Comparison of ENCODE assay signal across 26 cellular contexts in genomic region chr1:247528812-247529474, GRCh38. TPM values are rescaled to one million over a fixed set of nuclear protein-coding genes. Genes with fewer than 3 reads are reported as not detected.
A peak's percentile ranks its signal among the peaks of the same experiment; 100 is the strongest.
DNase-seq lines count a peak whose midpoint lies in the region; ATAC-seq, FAIRE-seq and TF ChIP-seq lines count a peak whose summit lies in the region.
"Had no signal": no experiment of that assay in that cellular context is flagged by ENCODE, and none has a peak within 500 bp of the region (broad histone marks: within the 10 kb centered on the region; RNA-seq: fewer than 3 reads in every experiment).

No MANE protein-coding gene starts in this region.

- peaks cover 7% of the 10 kb centered on the region for H3K27me3 Mint-ChIP-seq in activated T-cell treated with anti-CD3 and anti-CD28 coated beads, Interleukin-2, amount 50 U/mL, for 4 hours (ENCODE audit: low read depth)
- peaks cover 57% of the 10 kb centered on the region for H3K27me3 Mint-ChIP-seq in stimulated activated naive CD8-positive, alpha-beta T cell treated with anti-CD3 and anti-CD28 coated beads, Interleukin-15, amount 100 ng/mL, for 72 hours

- no peaks in the 10 kb centered on the region for H3K9me3 ChIP-seq in K562 (replicated peaks; ENCODE audit: control insufficient read depth, insufficient read depth, low read depth, low read length)
- H3K9me3 ChIP-seq: heart right ventricle, right atrium auricular region had no signal

- no peaks in the 10 kb centered on the region for H3K79me2 ChIP-seq in K562 (ENCODE audit: control insufficient read depth, insufficient read depth, low read length)

- TF ChIP-seq RAD21 in K562 (CRISPR knock-in tag; conservative IDR thresholded peaks at IDR 0.05 in 1 of 2, IDR thresholded peaks at IDR 0.05 in 1 of 2): no peak

- H3K9me1 ChIP-seq in K562 (ENCODE audit: control insufficient read depth, insufficient read depth, low read length): no peaks in the 10 kb centered on the region

- no peak overlapping the region for H2AFZ ChIP-seq in K562 (ENCODE audit: low read depth, low read length)

- no peak overlapping the region for H3K9ac ChIP-seq in K562 (ENCODE audit: insufficient read depth in 1 of 2, low read depth in 2 of 2, low read length in 2 of 2)

- peaks cover 0 to 7% of the 10 kb centered on the region in 2 experiments; a peak in 3 of 5 replicates for H3K4me1 ChIP-seq in K562 (replicated peaks in 1 of 2; ENCODE audit: control insufficient read depth in 2 of 2, insufficient read depth in 2 of 2, low read length in 2 of 2)
- H3K4me1 ChIP-seq: heart right ventricle, right atrium auricular region, tibial artery had no signal

- no peak for TF ChIP-seq EP300 in K562 (IDR thresholded peaks at IDR 0.05; ENCODE audit: low read length)

- intact Hi-C loops in K562 (cut with micrococcal nuclease): no loop called here

- POLR2A ChIA-PET in K562 (lab: Yijun Ruan, JAX): no interaction called here

- peak; percentile 38 to 67 for ATAC-seq in activated T-cell treated with anti-CD3 and anti-CD28 coated beads, Interleukin-2, amount 50 U/mL, for 4 hours
- no peak for ATAC-seq in K562
- ATAC-seq in stimulated activated naive CD8-positive, alpha-beta T cell treated with anti-CD3 and anti-CD28 coated beads, Interleukin-15, amount 100 ng/mL, for 72 hours: peak; percentile 45
- no peak for ATAC-seq in GM18502 (IDR thresholded peaks at IDR 0.05; ENCODE audit: poor library complexity, unreplicated experiment)
- ATAC-seq: activated CD4-positive, CD25-positive, alpha-beta regulatory T cell treated with anti-CD3 and anti-CD28 coated beads, Interleukin-2, amount 50 U/mL, for 24 hours; heart right ventricle; left colon; natural killer cell had no signal

- no peak overlapping the region for H3K4me3 ChIP-seq in K562
- H3K4me3 ChIP-seq: heart right ventricle, right atrium auricular region, tibial artery had no signal

- no peaks in the 10 kb centered on the region for H3K9me3 Mint-ChIP-seq in activated T-cell treated with anti-CD3 and anti-CD28 coated beads, Interleukin-2, amount 50 U/mL, for 4 hours
- peaks cover 0 to 8% of the 10 kb centered on the region in 2 donors for H3K9me3 Mint-ChIP-seq in stimulated activated naive CD8-positive, alpha-beta T cell treated with anti-CD3 and anti-CD28 coated beads, Interleukin-15, amount 100 ng/mL, for 72 hours
- H3K9me3 Mint-ChIP-seq: natural killer cell; stimulated activated naive CD8-positive, alpha-beta T cell treated with anti-CD3 and anti-CD28 coated beads, Interleukin-15, Interleukin-2, amounts not matched to agents 100 ng/mL and 50 ng/mL, for 24 hours had no signal

- H3K36me3 Mint-ChIP-seq in activated T-cell treated with anti-CD3 and anti-CD28 coated beads, Interleukin-2, amount 50 U/mL, for 4 hours (ENCODE audit: insufficient read depth): no peaks in the 10 kb centered on the region
- H3K36me3 Mint-ChIP-seq: natural killer cell had no signal

- no peak overlapping the region for H3K4me2 ChIP-seq in K562 (ENCODE audit: insufficient read depth, low read length)

- no peak for FAIRE-seq in K562 (lab: Jason Lieb, UNC)
- FAIRE-seq: H54 had no signal

- no peak overlapping the region for H3K27ac ChIP-seq in K562 (ENCODE audit: extremely low read depth, low read depth, low read length)
- H3K27ac ChIP-seq: C4-2B, heart right ventricle, right atrium auricular region, tibial artery had no signal

- TF ChIP-seq CTCF in K562 (IDR thresholded peaks at IDR 0.05 in 2 of 3, conservative IDR thresholded peaks at IDR 0.05 in 1 of 3; ENCODE audit: insufficient read depth in 2 of 3, low read depth in 1 of 3, low read length in 3 of 3): no peak

- no peak overlapping the region for H3K27ac Mint-ChIP-seq in stimulated activated naive CD8-positive, alpha-beta T cell treated with anti-CD3 and anti-CD28 coated beads, Interleukin-15, amount 100 ng/mL, for 72 hours
- H3K27ac Mint-ChIP-seq: natural killer cell; stimulated activated naive CD8-positive, alpha-beta T cell treated with anti-CD3 and anti-CD28 coated beads, Interleukin-15, Interleukin-2, amounts not matched to agents 100 ng/mL and 50 ng/mL, for 24 hours had no signal

- in situ Hi-C loops in K562 (cut with MboI): no loop called here

- H3K27me3 ChIP-seq in K562 (ENCODE audit: control insufficient read depth in 2 of 2, insufficient read depth in 2 of 2, low read length in 2 of 2): peaks cover 0 to 16% of the 10 kb centered on the region in 2 experiments; a peak in 2 of 5 replicates
- H3K27me3 ChIP-seq: right atrium auricular region had no signal

- no peaks in the 10 kb centered on the region for H4K20me1 ChIP-seq in K562 (replicated peaks; ENCODE audit: control insufficient read depth, insufficient read depth, low read length)

- H3K4me3 Mint-ChIP-seq in activated T-cell treated with anti-CD3 and anti-CD28 coated beads, Interleukin-2, amount 50 U/mL, for 4 hours: no peak overlapping the region
- no peak overlapping the region for H3K4me3 Mint-ChIP-seq in stimulated activated naive CD8-positive, alpha-beta T cell treated with anti-CD3 and anti-CD28 coated beads, Interleukin-15, amount 100 ng/mL, for 72 hours
- H3K4me3 Mint-ChIP-seq: natural killer cell; stimulated activated naive CD8-positive, alpha-beta T cell treated with anti-CD3 and anti-CD28 coated beads, Interleukin-15, Interleukin-2, amounts not matched to agents 100 ng/mL and 50 ng/mL, for 24 hours had no signal

- DNase-seq in activated T-cell treated with anti-CD3 and anti-CD28 coated beads, Interleukin-2, amount 50 U/mL, for 4 hours: no peak
- no peak for DNase-seq in activated T-cell treated with anti-CD3 and anti-CD28 coated beads, Interleukin-2, amount 50 U/mL, for 48 hours
- DNase-seq in M059J (ENCODE audit: low read depth) (peak; percentile 57), K562 (ENCODE audit: extremely low read depth in 1 of 4, low spot score in 3 of 4) (no peak), CD1c-positive myeloid dendritic cell (ENCODE audit: extremely low spot score) (no peak), middle frontal gyrus (ENCODE audit: extremely low spot score, low spot score) (no peak)
- DNase-seq in stimulated activated naive CD8-positive, alpha-beta T cell treated with anti-CD3 and anti-CD28 coated beads, Interleukin-15, amount 100 ng/mL, for 72 hours: no peak
- DNase-seq: cortex of kidney; heart right ventricle; left colon; mesenchymal stem cell; natural killer cell; NCI-H146; NCI-H524; Right ventricle myocardium superior; stimulated activated CD4-positive, alpha-beta T cell treated with anti-CD3 and anti-CD28 coated beads, Interleukin-4, amount 100 ng/mL, for 4 hours; T1000; tibial artery had no signal

- no peaks in the 10 kb centered on the region for H3K4me1 Mint-ChIP-seq in activated T-cell treated with anti-CD3 and anti-CD28 coated beads, Interleukin-2, amount 50 U/mL, for 4 hours (ENCODE audit: low read depth)
- H3K4me1 Mint-ChIP-seq in stimulated activated naive CD8-positive, alpha-beta T cell treated with anti-CD3 and anti-CD28 coated beads, Interleukin-15, amount 100 ng/mL, for 72 hours: no peaks in the 10 kb centered on the region
- H3K4me1 Mint-ChIP-seq: natural killer cell had no signal

- CTCF ChIA-PET in K562 (lab: Yijun Ruan, JAX; ENCODE audit: low intra/inter-chr PET ratio): no interaction called here

- 0% methylated on average over 2 of the region's 2 CpGs for WGBS in K562 (ENCODE audit: insufficient coverage, low coverage, missing lambda C conversion rate)

- no peaks in the 10 kb centered on the region for H3K36me3 ChIP-seq in K562 (ENCODE audit: control insufficient read depth, insufficient read depth, low read length)
- H3K36me3 ChIP-seq: heart right ventricle, right atrium auricular region, tibial artery had no signal

- no peak for TF ChIP-seq POLR2A in K562 (conservative IDR thresholded peaks at IDR 0.05)

- BruUV-seq in K562 (replicated peaks; lab: Mats Ljungman, UMichigan): no TSS peak

RNA-seq across cellular contexts. Expression of gene OR2C3, which starts 7.3 kb away (rescaled TPM):
- not detected for total RNA-seq in activated T-cell treated with anti-CD3 and anti-CD28 coated beads, Interleukin-2, amount 50 U/mL, for 4 hours
- total RNA-seq in M059J (2014; rRNA removed; shearing (Covaris generic)): not detected in 2 replicates
- 0.25 TPM in 1 of 2 replicates, not detected in the other for total RNA-seq in K562 (2011; cell fraction: chromatin; rRNA removed; ENCODE audit: low replicate concordance)
- under 0.01 TPM in 1 of 2 replicates, not detected in the other for total RNA-seq in K562 (2011; cell fraction: nucleolus; rRNA removed)
- 0.07 and 0.15 TPM in 2 replicates for total RNA-seq in K562 (2011; cell fraction: nucleoplasm; rRNA removed)
- total RNA-seq in K562 (2014; rRNA removed) (0.04 TPM in 1 of 2 replicates, not detected in the other), K562 (2014; rRNA removed; fragmentation: Illumina TruSeq; extraction: Trizol) (not detected in 2 replicates), K562 (2015; rRNA removed; fragmentation: Illumina TruSeq; extraction: Trizol) (0.04 TPM in 2 replicates), K562 (2021) (0.02 TPM in 1 of 2 replicates, not detected in the other)
- polyA plus RNA-seq in K562 (2011; rRNA removed) (0.01 and 0.03 TPM in 2 replicates), K562 (2014; fragmentation: Illumina TruSeq; extraction: Trizol) (0.03 TPM in 1 of 2 replicates, not detected in the other), K562 (2014; fragmentation: Nextera tagmentation; extraction: Ambion mirVana) (under 1 TPM in 1 of 2 experiments, not detected in 1; under 0.01 TPM), K562 (2014; rRNA removed) (0.05 TPM in 1 of 2 replicates, not detected in the other)
- under 0.01 and 0.01 TPM in 2 replicates for polyA plus RNA-seq in K562 (2011; cell fraction: cytosol; rRNA removed)
- 0.03 and 0.06 TPM in 2 replicates for polyA plus RNA-seq in K562 (2011; cell fraction: nucleus; rRNA removed)
- polyA plus RNA-seq in K562 (2012): 0.05 and 0.11 TPM in 2 replicates
- polyA minus RNA-seq in K562 (2011; rRNA and poly(A)+ RNA removed): 0.04 and 0.06 TPM in 2 replicates
- not detected in 2 replicates for polyA minus RNA-seq in K562 (2011; cell fraction: cytosol; rRNA and poly(A)+ RNA removed)
- polyA minus RNA-seq in K562 (2011; cell fraction: nucleus; rRNA and poly(A)+ RNA removed): 0.11 TPM in 1 of 2 replicates, not detected in the other
- total RNA-seq: left colon, natural killer cell, osteoblast, right atrium auricular region had no signal

RNA-seq across cellular contexts. Expression of gene GCSAML, which starts 20.0 kb away (rescaled TPM):
- 1 to 10 TPM in 1 of 3 donors, under 1 TPM in 2; 0.05 to 2.4 (median 0.37) TPM for total RNA-seq in activated T-cell treated with anti-CD3 and anti-CD28 coated beads, Interleukin-2, amount 50 U/mL, for 4 hours
- total RNA-seq in M059J (2014; rRNA removed; shearing (Covaris generic)): 0.42 and 0.84 TPM in 2 replicates
- not detected in 2 replicates for total RNA-seq in K562 (2011; cell fraction: chromatin; rRNA removed; ENCODE audit: low replicate concordance)
- not detected in 2 replicates for total RNA-seq in K562 (2011; cell fraction: nucleolus; rRNA removed)
- not detected in 2 replicates for total RNA-seq in K562 (2011; cell fraction: nucleoplasm; rRNA removed)
- not detected in 2 replicates for total RNA-seq in K562 (2014; rRNA removed)
- not detected in 2 replicates for total RNA-seq in K562 (2014; rRNA removed; fragmentation: Illumina TruSeq; extraction: Trizol)
- total RNA-seq in K562 (2015; rRNA removed; fragmentation: Illumina TruSeq; extraction: Trizol): not detected in 2 replicates
- not detected in 2 replicates for total RNA-seq in K562 (2021)
- polyA plus RNA-seq in K562 (2011; rRNA removed): 0.01 TPM in 1 of 2 replicates, not detected in the other
- polyA plus RNA-seq in K562 (2011; cell fraction: cytosol; rRNA removed): not detected in 2 replicates
- polyA plus RNA-seq in K562 (2011; cell fraction: nucleus; rRNA removed): not detected in 2 replicates
- polyA plus RNA-seq in K562 (2012): 0.21 TPM in 1 of 2 replicates, not detected in the other
- polyA plus RNA-seq in K562 (2014; fragmentation: Illumina TruSeq; extraction: Trizol): not detected in 2 replicates
- not detected for polyA plus RNA-seq in K562 (2014; fragmentation: Nextera tagmentation; extraction: Ambion mirVana)
- polyA plus RNA-seq in K562 (2014; rRNA removed): not detected in 2 replicates
- polyA minus RNA-seq in K562 (2011; rRNA and poly(A)+ RNA removed): not detected in 2 replicates
- not detected in 2 replicates for polyA minus RNA-seq in K562 (2011; cell fraction: cytosol; rRNA and poly(A)+ RNA removed)
- polyA minus RNA-seq in K562 (2011; cell fraction: nucleus; rRNA and poly(A)+ RNA removed): not detected in 2 replicates
- total RNA-seq: osteoblast, right atrium auricular region had no signal

RNA-seq across cellular contexts. Expression of gene OR2G2, which starts 59.2 kb away (rescaled TPM):
- total RNA-seq in activated T-cell treated with anti-CD3 and anti-CD28 coated beads, Interleukin-2, amount 50 U/mL, for 4 hours: not detected
- not detected in 2 replicates for total RNA-seq in M059J (2014; rRNA removed; shearing (Covaris generic))
- total RNA-seq in K562 (2011; cell fraction: chromatin; rRNA removed; ENCODE audit: low replicate concordance): not detected in 2 replicates
- not detected in 2 replicates for total RNA-seq in K562 (2011; cell fraction: nucleolus; rRNA removed)
- not detected in 2 replicates for total RNA-seq in K562 (2011; cell fraction: nucleoplasm; rRNA removed)
- total RNA-seq in K562 (2014; rRNA removed) (not detected in 2 replicates), K562 (2014; rRNA removed; fragmentation: Illumina TruSeq; extraction: Trizol) (not detected in 2 replicates), K562 (2015; rRNA removed; fragmentation: Illumina TruSeq; extraction: Trizol) (not detected in 2 replicates), K562 (2021) (not detected in 2 replicates)
- polyA plus RNA-seq in K562 (2011; rRNA removed) (not detected in 2 replicates), K562 (2014; fragmentation: Illumina TruSeq; extraction: Trizol) (not detected in 2 replicates), K562 (2014; fragmentation: Nextera tagmentation; extraction: Ambion mirVana) (not detected), K562 (2014; rRNA removed) (not detected in 2 replicates)
- not detected in 2 replicates for polyA plus RNA-seq in K562 (2011; cell fraction: cytosol; rRNA removed)
- polyA plus RNA-seq in K562 (2011; cell fraction: nucleus; rRNA removed): not detected in 2 replicates
- polyA plus RNA-seq in K562 (2012): not detected in 2 replicates
- polyA minus RNA-seq in K562 (2011; rRNA and poly(A)+ RNA removed): not detected in 2 replicates
- not detected in 2 replicates for polyA minus RNA-seq in K562 (2011; cell fraction: cytosol; rRNA and poly(A)+ RNA removed)
- polyA minus RNA-seq in K562 (2011; cell fraction: nucleus; rRNA and poly(A)+ RNA removed): not detected in 2 replicates
- total RNA-seq: heart right ventricle, left colon, natural killer cell, osteoblast, right atrium auricular region, Right ventricle myocardium superior had no signal
- polyA plus RNA-seq: adipose tissue, heart right ventricle had no signal

Comparison
In these comparisons a context has a peak if more than half of its experiments do, and no peak if none do; other contexts are left out.
1. ATAC-seq: peak in activated T-cell treated with anti-CD3 and anti-CD28 coated beads, Interleukin-2, amount 50 U/mL, for 4 hours (2 of 2) and stimulated activated naive CD8-positive, alpha-beta T cell treated with anti-CD3 and anti-CD28 coated beads, Interleukin-15, amount 100 ng/mL, for 72 hours (single experiment); none in K562 (single experiment) and GM18502 (single experiment).